ENCODE assay signal across 9 cellular contexts in genomic region chr11:2077061-2077802, GRCh38.
DNase-seq lines count a peak whose midpoint lies in the region; ATAC-seq, FAIRE-seq and TF ChIP-seq lines count a peak whose summit lies in the region.
"Had no signal": no experiment of that assay in that cellular context is flagged by ENCODE, and none has a peak within 500 bp of the region (broad histone marks: within the 10 kb centered on the region; RNA-seq: fewer than 3 reads in every experiment).

No MANE protein-coding gene starts in this region.

- H3K4me3 Mint-ChIP-seq in HFFc6, result peak overlapping the region; percentile 66
- no peak overlapping the region for H3K4me3 Mint-ChIP-seq in activated T-helper 2 cell treated with anti-CD3 and anti-CD28 coated beads, Interferon-gamma antibody, Interleukin-2, Interleukin-4, amounts not matched to agents 10 μg/mL and 5 μg/mL and 100 μg/mL, durations not matched to agents 14 hours and 24 hours and 36 hours (ENCODE audit: low read depth)

- peaks cover 20% of the 10 kb centered on the region for H3K4me1 Mint-ChIP-seq in HFFc6 (ENCODE audit: low read depth)
- H3K4me1 Mint-ChIP-seq in activated T-helper 2 cell treated with anti-CD3 and anti-CD28 coated beads, Interferon-gamma antibody, Interleukin-2, Interleukin-4, amounts not matched to agents 10 μg/mL and 5 μg/mL and 100 μg/mL, durations not matched to agents 14 hours and 24 hours and 36 hours (ENCODE audit: low read depth), result peaks cover 23% of the 10 kb centered on the region

- H3K9me3 Mint-ChIP-seq in HFFc6, result no peaks in the 10 kb centered on the region
- H3K9me3 Mint-ChIP-seq in activated T-helper 2 cell treated with anti-CD3 and anti-CD28 coated beads, Interferon-gamma antibody, Interleukin-2, Interleukin-4, amounts not matched to agents 10 μg/mL and 5 μg/mL and 100 μg/mL, durations not matched to agents 14 hours and 24 hours and 36 hours, result no peaks in the 10 kb centered on the region

- no peak for TF ChIP-seq POLR2A in GM12892 (IDR thresholded peaks at IDR 0.05; ENCODE audit: low read depth, low read length)

- TF ChIP-seq CTCF in HFFc6 (IDR thresholded peaks at IDR 0.05) (no peak), psoas muscle (IDR thresholded peaks at IDR 0.05) (no peak)

- intact Hi-C loops in activated T-helper 2 cell treated with anti-CD3 and anti-CD28 coated beads, Interferon-gamma antibody, Interleukin-2, Interleukin-4, amounts not matched to agents 10 μg/mL and 5 μg/mL and 100 μg/mL, durations not matched to agents 14 hours and 24 hours and 36 hours (cut with micrococcal nuclease), result loop anchor here (1.0 kb wide), 3 partner anchors 66 to 222 kb away; no protein-coding TSS in a partner anchor
- intact Hi-C loops in psoas muscle (cut with DNase I), result no loop called here

- H3K27me3 ChIP-seq in ACC112 (ENCODE audit: insufficient read depth, low read length) (peaks cover 1% of the 10 kb centered on the region; the same call in 1 of the 2 replicates), psoas muscle (ENCODE audit: insufficient read depth in 3 of 3, low read length in 2 of 3) (peaks cover 0 to 2% (median 2%) of the 10 kb centered on the region in 3 donors)

- peaks cover 1% of the 10 kb centered on the region for H3K27me3 Mint-ChIP-seq in HFFc6 (ENCODE audit: insufficient read depth)
- peaks cover 20% of the 10 kb centered on the region for H3K27me3 Mint-ChIP-seq in activated T-helper 2 cell treated with anti-CD3 and anti-CD28 coated beads, Interferon-gamma antibody, Interleukin-2, Interleukin-4, amounts not matched to agents 10 μg/mL and 5 μg/mL and 100 μg/mL, durations not matched to agents 14 hours and 24 hours and 36 hours (ENCODE audit: low read depth)

- H3K36me3 ChIP-seq in ACC112 (ENCODE audit: insufficient read depth, low read length), result no peaks in the 10 kb centered on the region
- no peaks in the 10 kb centered on the region for H3K36me3 ChIP-seq in psoas muscle (ENCODE audit: insufficient read depth in 1 of 2, low read depth in 1 of 2)

- 80 to 86% (median 83%) methylated on average over 6 of the region's 6 CpGs for WGBS in psoas muscle, 3 donors

- ATAC-seq in psoas muscle (no peak), GM19463 (IDR thresholded peaks at IDR 0.05; ENCODE audit: unreplicated experiment) (no peak)

- DNase-seq in HFFc6 (peak; percentile 82), glomerular visceral epithelial cell (ENCODE audit: extremely low spot score) (peak; percentile 57), psoas muscle (no peak), GM12892 (ENCODE audit: insufficient read length) (no peak), substantia nigra (lab: John Stamatoyannopoulos, UW) (no peak)
- no peak for DNase-seq in activated T-helper 2 cell treated with anti-CD3 and anti-CD28 coated beads, Interferon-gamma antibody, Interleukin-2, Interleukin-4, amounts not matched to agents 10 μg/mL and 5 μg/mL and 100 μg/mL, durations not matched to agents 14 hours and 24 hours and 36 hours (ENCODE audit: low spot score)
- DNase-seq: DND-41 had no signal

- no peak overlapping the region for H2AFZ ChIP-seq in ACC112 (ENCODE audit: low read length, unreplicated experiment)

- H3K4me3 ChIP-seq in ACC112 (ENCODE audit: low read depth, low read length) (peak overlapping the region; percentile 38; the same call in 1 of the 2 replicates), psoas muscle (no peak overlapping the region)

- H3K4me1 ChIP-seq in ACC112 (ENCODE audit: control insufficient read depth, insufficient read depth, low read length, unreplicated experiment) (peaks cover 20% of the 10 kb centered on the region), psoas muscle (peaks cover 4% of the 10 kb centered on the region)

- no peak for FAIRE-seq in GM12892 (lab: Jason Lieb, UNC)

- H3K27ac ChIP-seq in ACC112 (ENCODE audit: low read depth, low read length), result peak overlapping the region; percentile 73
- H3K27ac ChIP-seq in psoas muscle, result no peak overlapping the region
- no peak overlapping the region for H3K27ac ChIP-seq in substantia nigra (ENCODE audit: low read depth, low read length, poor library complexity, severe bottlenecking)

- no peaks in the 10 kb centered on the region for H3K79me2 ChIP-seq in ACC112 (ENCODE audit: control insufficient read depth, insufficient read depth, low read length, unreplicated experiment)

- 0 out of 2 replicates have a peak, but pooled peaks cover 3% of the 10 kb centered on the region for H3K36me3 Mint-ChIP-seq in HFFc6 (ENCODE audit: low read depth)
- H3K36me3 Mint-ChIP-seq in activated T-helper 2 cell treated with anti-CD3 and anti-CD28 coated beads, Interferon-gamma antibody, Interleukin-2, Interleukin-4, amounts not matched to agents 10 μg/mL and 5 μg/mL and 100 μg/mL, durations not matched to agents 14 hours and 24 hours and 36 hours (ENCODE audit: low read depth), result no peaks in the 10 kb centered on the region

- H3K9me3 ChIP-seq in psoas muscle, result no peaks in the 10 kb centered on the region

- peak overlapping the region; percentile 92 for H3K27ac Mint-ChIP-seq in HFFc6
- peak overlapping the region; percentile 84 for H3K27ac Mint-ChIP-seq in activated T-helper 2 cell treated with anti-CD3 and anti-CD28 coated beads, Interferon-gamma antibody, Interleukin-2, Interleukin-4, amounts not matched to agents 10 μg/mL and 5 μg/mL and 100 μg/mL, durations not matched to agents 14 hours and 24 hours and 36 hours

Comparison
In these comparisons a context has a peak if more than half of its experiments do, and no peak if none do; other contexts are left out.
1. DNase-seq: peak in HFFc6 (single experiment) and glomerular visceral epithelial cell (single experiment); none in activated T-helper 2 cell treated with anti-CD3 and anti-CD28 coated beads, Interferon-gamma antibody, Interleukin-2, Interleukin-4, amounts not matched to agents 10 μg/mL and 5 μg/mL and 100 μg/mL, durations not matched to agents 14 hours and 24 hours and 36 hours (single experiment), psoas muscle (0 of 2), GM12892 (single experiment) and substantia nigra (0 of 49).